ENCODE assay signal across 2 cellular contexts in the genomic region with DNA sequence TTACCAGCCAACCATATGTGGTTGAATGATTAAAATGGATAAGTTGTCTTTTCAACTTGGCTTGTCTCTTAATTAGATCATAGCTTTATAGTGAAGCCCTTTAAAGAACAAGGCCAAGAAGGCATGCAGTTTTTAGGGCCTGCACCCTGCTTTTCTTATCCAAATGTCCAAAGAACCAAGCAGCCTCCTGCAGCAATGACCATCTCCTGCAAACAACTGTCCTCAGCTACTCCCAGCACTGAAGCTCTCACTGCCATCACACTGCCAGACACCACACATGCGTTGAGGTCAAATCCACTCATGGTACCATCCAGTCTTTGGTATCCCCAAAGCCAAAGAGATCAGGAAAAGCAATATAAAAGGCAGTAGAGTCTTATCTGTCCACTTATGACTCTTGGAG.
TF ChIP-seq lines count a peak whose summit lies in the region.

No MANE protein-coding gene starts in this region.

TF ChIP-seq in GM23338, 12 proteins besides CTCF, POLR2A, EP300 and RAD21:
- 0 out of 2 replicates have a peak, but pooled peaks have one; percentile 45 for TF ChIP-seq ZNF462 (CRISPR knock-in tag; IDR thresholded peaks at IDR 0.05)
- TF ChIP-seq ZNF114 (CRISPR knock-in tag; IDR thresholded peaks at IDR 0.05): no peak
- no peak for TF ChIP-seq CREB1 (CRISPR knock-in tag; IDR thresholded peaks at IDR 0.05; ENCODE audit: low read depth)
- TF ChIP-seq, protein P1, sequence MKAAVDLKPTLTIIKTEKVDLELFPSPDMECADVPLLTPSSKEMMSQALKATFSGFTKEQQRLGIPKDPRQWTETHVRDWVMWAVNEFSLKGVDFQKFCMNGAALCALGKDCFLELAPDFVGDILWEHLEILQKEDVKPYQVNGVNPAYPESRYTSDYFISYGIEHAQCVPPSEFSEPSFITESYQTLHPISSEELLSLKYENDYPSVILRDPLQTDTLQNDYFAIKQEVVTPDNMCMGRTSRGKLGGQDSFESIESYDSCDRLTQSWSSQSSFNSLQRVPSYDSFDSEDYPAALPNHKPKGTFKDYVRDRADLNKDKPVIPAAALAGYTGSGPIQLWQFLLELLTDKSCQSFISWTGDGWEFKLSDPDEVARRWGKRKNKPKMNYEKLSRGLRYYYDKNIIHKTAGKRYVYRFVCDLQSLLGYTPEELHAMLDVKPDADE (IDR thresholded peaks at IDR 0.05): no peak

TF ChIP-seq in H1, 55 proteins besides CTCF, POLR2A, EP300 and RAD21:
- no peak for TF ChIP-seq NANOG (IDR thresholded peaks at IDR 0.05; ENCODE audit: insufficient read depth, low read depth, low read length, poor library complexity, severe bottlenecking)
- TF ChIP-seq ATF3 (IDR thresholded peaks at IDR 0.05; ENCODE audit: insufficient read depth, low read depth, low read length): no peak
- TF ChIP-seq, protein P2, sequence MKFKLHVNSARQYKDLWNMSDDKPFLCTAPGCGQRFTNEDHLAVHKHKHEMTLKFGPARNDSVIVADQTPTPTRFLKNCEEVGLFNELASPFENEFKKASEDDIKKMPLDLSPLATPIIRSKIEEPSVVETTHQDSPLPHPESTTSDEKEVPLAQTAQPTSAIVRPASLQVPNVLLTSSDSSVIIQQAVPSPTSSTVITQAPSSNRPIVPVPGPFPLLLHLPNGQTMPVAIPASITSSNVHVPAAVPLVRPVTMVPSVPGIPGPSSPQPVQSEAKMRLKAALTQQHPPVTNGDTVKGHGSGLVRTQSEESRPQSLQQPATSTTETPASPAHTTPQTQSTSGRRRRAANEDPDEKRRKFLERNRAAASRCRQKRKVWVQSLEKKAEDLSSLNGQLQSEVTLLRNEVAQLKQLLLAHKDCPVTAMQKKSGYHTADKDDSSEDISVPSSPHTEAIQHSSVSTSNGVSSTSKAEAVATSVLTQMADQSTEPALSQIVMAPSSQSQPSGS (IDR thresholded peaks at IDR 0.05; ENCODE audit: low read length): no peak
- TF ChIP-seq TEAD4 (IDR thresholded peaks at IDR 0.05; ENCODE audit: low read depth, low read length): no peak
- TF ChIP-seq RNF2 (IDR thresholded peaks at IDR 0.05; ENCODE audit: borderline replicate concordance, low read depth, low read length, missing control alignments, poor library complexity, severe bottlenecking): no peak
